Comparison of ENCODE assay signal across 20 cellular contexts in genomic region chr7:147999962-148000361, GRCh38.
"Had no signal": no experiment of that assay in that cellular context is flagged by ENCODE, and none has a peak within 500 bp of the region (broad histone marks: within the 10 kb centered on the region; RNA-seq: fewer than 3 reads in every experiment).

No MANE protein-coding gene starts in this region.

- H3K36me3 Mint-ChIP-seq: naive thymus-derived CD8-positive, alpha-beta T cell had no signal

- H3K9me3 ChIP-seq: esophagus squamous epithelium, gastroesophageal sphincter, mucosa of descending colon, neutrophil, suprapubic skin, thyroid gland, upper lobe of left lung, uterus had no signal

- H3K4me3 Mint-ChIP-seq: naive thymus-derived CD8-positive, alpha-beta T cell had no signal

- H3K4me1 ChIP-seq: esophagus squamous epithelium, gastroesophageal sphincter, suprapubic skin, thyroid gland, upper lobe of left lung, uterus had no signal

- H3K36me3 ChIP-seq: esophagus squamous epithelium, gastroesophageal sphincter, neutrophil, suprapubic skin, thyroid gland, upper lobe of left lung, uterus had no signal

- FAIRE-seq: small intestine had no signal

- H3K4me1 Mint-ChIP-seq: naive thymus-derived CD8-positive, alpha-beta T cell had no signal

- H3K27ac Mint-ChIP-seq: naive thymus-derived CD8-positive, alpha-beta T cell had no signal

- H3K4me3 ChIP-seq: esophagus squamous epithelium, gastroesophageal sphincter, mucosa of descending colon, suprapubic skin, thyroid gland, upper lobe of left lung, uterus had no signal

- H3K27me3 ChIP-seq: esophagus squamous epithelium, gastroesophageal sphincter, neutrophil, suprapubic skin, thyroid gland, upper lobe of left lung, uterus had no signal

- H3K27me3 Mint-ChIP-seq: naive thymus-derived CD8-positive, alpha-beta T cell had no signal

- H3K27ac ChIP-seq: epithelial cell of prostate, esophagus squamous epithelium, gastroesophageal sphincter, neutrophil, suprapubic skin, thyroid gland, upper lobe of left lung, uterus had no signal

- DNase-seq: effector memory CD4-positive, alpha-beta T cell; esophagus squamous epithelium; foreskin fibroblast; glutamatergic neuron; islet precursor cell; mammary epithelial cell; mucosa of descending colon; naive thymus-derived CD8-positive, alpha-beta T cell; posterior cingulate gyrus; right cardiac atrium; small intestine; stimulated activated CD4-positive, alpha-beta T cell treated with anti-CD3 and anti-CD28 coated beads, Interleukin-12 subunit alpha, Interleukin-12 subunit beta, amount 100 ng/mL, for 4 hours; stimulated activated naive CD4-positive, alpha-beta T cell treated with Interleukin-2 at 50 U/mL for 16 hours; thyroid gland; upper lobe of left lung; uterus had no signal
